Comparison of ENCODE assay signal across 7 cellular contexts in genomic region chr6:32439708-32440214, GRCh38. TPM values are rescaled to one million over a fixed set of nuclear protein-coding genes. Genes with fewer than 3 reads are reported as not detected.
DNase-seq lines count a peak whose midpoint lies in the region; ATAC-seq and TF ChIP-seq lines count a peak whose summit lies in the region.

Gene HLA-DRA (plus strand): TSS chr6:32439887. CDS start chr6:32439951, 64 bp downstream.

- peak; percentile 81 for DNase-seq in GM20000 (ENCODE audit: low spot score)
- DNase-seq in T-helper 1 cell, result peak in 3 of 5 donors; percentile 19 to 91 (median 33)
- DNase-seq in dermis microvascular lymphatic vessel endothelial cell (ENCODE audit: low read depth in 2 of 2), result peak; percentile 39 to 62
- peak in 1 of 2 donors; percentile 25 for DNase-seq in lower leg skin (ENCODE audit: low spot score in 2 of 2)
- peak; percentile 47 for DNase-seq in ureter (ENCODE audit: low spot score)

- H3K4me3 ChIP-seq in GM08714 (ENCODE audit: low read length), result peak within 1 kb of the TSS; percentile 100
- no peak within 1 kb of the TSS for H3K4me3 ChIP-seq in lower leg skin (ENCODE audit: low read depth, poor library complexity, severe bottlenecking)

- 37 to 43% methylated on average over 8 of the region's 8 CpGs for WGBS in lower leg skin, 2 donors

- TF ChIP-seq CTCF in GM20000 (IDR thresholded peaks at IDR 0.05; ENCODE audit: extremely low read depth, missing control alignments), result no peak
- no peak for TF ChIP-seq CTCF in lower leg skin (IDR thresholded peaks at IDR 0.05)

- intact Hi-C loops in lower leg skin (cut with DNase I; ENCODE audit: low total_unique reads), result no loop called here

- TF ChIP-seq POLR2A in lower leg skin (IDR thresholded peaks at IDR 0.05), result no peak

- ATAC-seq in HG03571 (IDR thresholded peaks at IDR 0.05; ENCODE audit: unreplicated experiment), result peak; percentile 66

RNA-seq across cellular contexts. Expression of gene HLA-DRA, which starts in this region (rescaled TPM):
- under 0.01 TPM in 1 of 2 replicates, not detected in the other for total RNA-seq in dermis microvascular lymphatic vessel endothelial cell
- 100 to 1,000 TPM; 164 to 274 (median 229) TPM for total RNA-seq in lower leg skin
- 297 TPM for total RNA-seq in ureter

Comparison
In these comparisons a context has a peak if more than half of its experiments do, and no peak if none do; other contexts are left out.
1. RNA of gene HLA-DRA (total RNA-seq): 297 TPM in ureter (single experiment) and 164 to 274 TPM in lower leg skin; under 0.01 TPM in dermis microvascular lymphatic vessel endothelial cell; every median in the first group is over 100 times any median in the second.
2. Peak in DNase-seq in dermis microvascular lymphatic vessel endothelial cell; RNA of the gene not detected or under 1 TPM.